22 cellular contexts compared by ENCODE assay signal in the genomic region with DNA sequence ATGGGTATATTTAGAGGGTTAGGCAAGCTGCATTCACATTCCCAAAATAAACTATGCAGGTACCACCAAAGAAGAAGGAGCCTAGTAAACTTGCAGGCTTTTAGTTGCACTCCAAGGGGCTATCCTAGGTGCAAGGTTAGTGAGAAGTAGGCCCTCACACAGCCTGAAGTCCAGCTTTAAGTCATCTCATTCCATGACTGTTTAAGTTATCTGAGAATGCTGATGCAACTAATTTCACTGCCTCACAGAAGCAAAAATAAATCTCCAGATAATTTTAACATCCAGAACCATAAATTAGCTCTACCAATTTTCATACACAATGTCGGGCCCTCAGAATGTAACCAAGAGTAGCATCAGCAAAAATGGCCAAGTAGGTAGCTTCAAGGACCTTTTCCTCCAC.
"Had no signal": no experiment of that assay in that cellular context is flagged by ENCODE, and none has a peak within 500 bp of the region (broad histone marks: within the 10 kb centered on the region; RNA-seq: fewer than 3 reads in every experiment).

No MANE protein-coding gene starts in this region.

- ATAC-seq: body of pancreas; naive thymus-derived CD8-positive, alpha-beta T cell; T-helper 17 cell had no signal

- H3K4me3 ChIP-seq: body of pancreas, cardiac muscle cell, left ventricle myocardium inferior, ovary, prostate gland, tibial artery had no signal

- H3K4me1 Mint-ChIP-seq: activated naive CD4-positive, alpha-beta T cell treated with anti-CD3 and anti-CD28 coated beads, Interleukin-2, amount 10 ng/mL, durations not matched to agents 7 days and 5 days; mesothelial cell of epicardium; naive thymus-derived CD8-positive, alpha-beta T cell had no signal

- H3K4me1 ChIP-seq: body of pancreas, left ventricle myocardium inferior, prostate gland, tibial artery had no signal

- H3K36me3 ChIP-seq: left ventricle myocardium inferior, ovary, prostate gland, tibial artery had no signal

- H3K9me3 Mint-ChIP-seq: activated naive CD4-positive, alpha-beta T cell treated with anti-CD3 and anti-CD28 coated beads, Interleukin-2, amount 10 ng/mL, durations not matched to agents 7 days and 5 days; activated T-cell treated with anti-CD3 and anti-CD28 coated beads, Interleukin-2, amount 50 U/mL, for 24 hours; stimulated activated naive CD8-positive, alpha-beta T cell treated with anti-CD3 and anti-CD28 coated beads, Interleukin-15, Interleukin-2, amounts not matched to agents 100 ng/mL and 50 ng/mL, for 24 hours had no signal

- H3K27ac ChIP-seq: body of pancreas, cardiac muscle cell, epithelial cell of prostate, left ventricle myocardium inferior, ovary, prostate gland, tibial artery had no signal

- H3K27me3 ChIP-seq: body of pancreas, cardiac muscle cell, ovary, tibial artery had no signal

- H3K27me3 Mint-ChIP-seq: activated T-cell treated with anti-CD3 and anti-CD28 coated beads, Interleukin-2, amount 50 U/mL, for 24 hours; stimulated activated naive CD8-positive, alpha-beta T cell treated with anti-CD3 and anti-CD28 coated beads, Interleukin-15, Interleukin-2, amounts not matched to agents 100 ng/mL and 50 ng/mL, for 24 hours; T-helper 17 cell had no signal

- H3K4me3 Mint-ChIP-seq: activated naive CD4-positive, alpha-beta T cell treated with anti-CD3 and anti-CD28 coated beads, Interleukin-2, amount 10 ng/mL, durations not matched to agents 7 days and 5 days; activated T-cell treated with anti-CD3 and anti-CD28 coated beads, Interleukin-2, amount 50 U/mL, for 24 hours; mesothelial cell of epicardium; naive thymus-derived CD8-positive, alpha-beta T cell; stimulated activated naive CD8-positive, alpha-beta T cell treated with anti-CD3 and anti-CD28 coated beads, Interleukin-15, Interleukin-2, amounts not matched to agents 100 ng/mL and 50 ng/mL, for 24 hours; T-helper 17 cell had no signal

- DNase-seq: activated CD4-positive, alpha-beta T cell treated with anti-CD3 and anti-CD28 coated beads for 48 hours; activated CD4-positive, CD25-positive, alpha-beta regulatory T cell; activated CD8-positive, alpha-beta memory T cell treated with anti-CD3 and anti-CD28 coated beads for 24 hours; activated CD8-positive, alpha-beta memory T cell treated with anti-CD3 and anti-CD28 coated beads, Interleukin-2, amount 50 U/mL, for 4 hours; activated naive CD4-positive, alpha-beta T cell treated with anti-CD3 and anti-CD28 coated beads, Interleukin-2, amount 10 ng/mL, durations not matched to agents 7 days and 5 days; activated T-cell treated with anti-CD3 and anti-CD28 coated beads, Interleukin-2, amount 50 U/mL, for 24 hours; anterior cingulate cortex; body of pancreas; glutamatergic neuron; hippocampal formation; left ventricle myocardium inferior; naive thymus-derived CD8-positive, alpha-beta T cell; ovary; substantia nigra; SW 1271; T-helper 17 cell; tibial artery had no signal

- H3K9me3 ChIP-seq: body of pancreas, ovary, prostate gland, tibial artery had no signal

- H3K27ac Mint-ChIP-seq: activated T-cell treated with anti-CD3 and anti-CD28 coated beads, Interleukin-2, amount 50 U/mL, for 24 hours; mesothelial cell of epicardium; naive thymus-derived CD8-positive, alpha-beta T cell; stimulated activated naive CD8-positive, alpha-beta T cell treated with anti-CD3 and anti-CD28 coated beads, Interleukin-15, Interleukin-2, amounts not matched to agents 100 ng/mL and 50 ng/mL, for 24 hours; T-helper 17 cell had no signal
